19 cellular contexts compared by ENCODE assay signal in the genomic region with DNA sequence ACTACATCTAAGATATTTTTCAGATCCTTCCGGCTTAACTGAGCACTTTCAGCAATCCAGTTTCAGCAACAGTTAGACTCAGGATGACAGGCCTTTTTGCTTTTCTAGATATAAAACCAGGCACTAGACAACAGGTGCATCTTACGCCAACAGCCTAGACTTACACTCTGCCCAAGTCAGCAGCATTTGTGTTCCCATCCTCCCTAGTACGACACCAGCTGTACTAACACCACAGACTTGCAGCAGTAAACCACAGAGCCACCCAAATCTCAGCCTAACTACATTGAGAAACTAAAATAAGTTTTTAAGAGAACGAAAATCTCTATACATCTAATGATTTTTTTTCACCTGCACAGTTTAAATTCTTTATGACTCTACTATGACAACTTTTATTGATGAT.
DNase-seq lines count a peak whose midpoint lies in the region; ATAC-seq and TF ChIP-seq lines count a peak whose summit lies in the region.
"Had no signal": no experiment of that assay in that cellular context is flagged by ENCODE, and none has a peak within 500 bp of the region (broad histone marks: within the 10 kb centered on the region; RNA-seq: fewer than 3 reads in every experiment).

No MANE protein-coding gene starts in this region.

- H3K27ac Mint-ChIP-seq in activated naive CD8-positive, alpha-beta T cell treated with anti-CD3 and anti-CD28 coated beads, Interleukin-2, amount 10 ng/mL, durations not matched to agents 7 days and 5 days: no peak overlapping the region
- H3K27ac Mint-ChIP-seq in activated naive CD8-positive, alpha-beta T cell treated with anti-CD3 and anti-CD28 coated beads for 36 hours: no peak overlapping the region
- peak overlapping the region; percentile 67 for H3K27ac Mint-ChIP-seq in T-helper 17 cell
- H3K27ac Mint-ChIP-seq: activated CD4-positive, alpha-beta T cell treated with anti-CD3 and anti-CD28 coated beads, Interleukin-2, amount 10 ng/mL, durations not matched to agents 7 days and 5 days; GM23338; T-cell had no signal

- H3K27me3 ChIP-seq in transverse colon (no peaks in the 10 kb centered on the region), breast epithelium (no peaks in the 10 kb centered on the region)
- H3K27me3 ChIP-seq: BLaER1 treated with 17β-estradiol and CSF1 and Interleukin-3, amounts not matched to agents 10 nM and 100 nM; gastrocnemius medialis had no signal

- WGBS in transverse colon (ENCODE audit: low coverage in 1 of 2), 2 donors: 72 to 80% methylated on average over 3 to 4 of the region's 4 CpGs

- H3K4me1 ChIP-seq in transverse colon (no peaks in the 10 kb centered on the region), breast epithelium (no peaks in the 10 kb centered on the region)
- H3K4me1 ChIP-seq: BLaER1 treated with 17β-estradiol and CSF1 and Interleukin-3, amounts not matched to agents 10 nM and 100 nM; gastrocnemius medialis had no signal

- in situ Hi-C loops in transverse colon (cut with MboI; ENCODE audit: low pct_ligation_motif_present in 1 of 4, low pct_unique_long_range_greater_than_20kb in 1 of 4, low sequenced_read_pairs in 3 of 4): no loop called here

- no peaks in the 10 kb centered on the region for H3K36me3 ChIP-seq in transverse colon
- peaks cover 4% of the 10 kb centered on the region for H3K36me3 ChIP-seq in breast epithelium
- H3K36me3 ChIP-seq: gastrocnemius medialis had no signal

- no peak overlapping the region for H3K27ac ChIP-seq in transverse colon
- no peak overlapping the region for H3K27ac ChIP-seq in breast epithelium
- H3K27ac ChIP-seq: BLaER1 treated with 17β-estradiol and CSF1 and Interleukin-3, amounts not matched to agents 10 nM and 100 nM; gastrocnemius medialis had no signal

- no peak for TF ChIP-seq POLR2A in transverse colon (IDR thresholded peaks at IDR 0.05)
- no peak for TF ChIP-seq POLR2A in breast epithelium (IDR thresholded peaks at IDR 0.05)

- POLR2A ChIA-PET in activated naive CD8-positive, alpha-beta T cell treated with anti-CD3 and anti-CD28 coated beads, Interleukin-2, amount 10 ng/mL, durations not matched to agents 7 days and 5 days (lab: Charles Lee): no interaction called here

- H3K4me3 ChIP-seq in transverse colon (no peak overlapping the region), breast epithelium (no peak overlapping the region)
- H3K4me3 ChIP-seq: BLaER1 treated with 17β-estradiol and CSF1 and Interleukin-3, amounts not matched to agents 10 nM and 100 nM; gastrocnemius medialis; GM23338 had no signal

- peaks cover 9% of the 10 kb centered on the region for H3K4me1 Mint-ChIP-seq in activated naive CD8-positive, alpha-beta T cell treated with anti-CD3 and anti-CD28 coated beads, Interleukin-2, amount 10 ng/mL, durations not matched to agents 7 days and 5 days
- H3K4me1 Mint-ChIP-seq in activated naive CD8-positive, alpha-beta T cell treated with anti-CD3 and anti-CD28 coated beads for 36 hours: peaks cover 3% of the 10 kb centered on the region
- peaks cover 2% of the 10 kb centered on the region for H3K4me1 Mint-ChIP-seq in T-helper 17 cell
- H3K4me1 Mint-ChIP-seq: T-cell had no signal

- TF ChIP-seq CTCF in transverse colon (IDR thresholded peaks at IDR 0.05) (no peak), breast epithelium (IDR thresholded peaks at IDR 0.05) (no peak)

- H3K27me3 Mint-ChIP-seq in activated naive CD8-positive, alpha-beta T cell treated with anti-CD3 and anti-CD28 coated beads, Interleukin-2, amount 10 ng/mL, durations not matched to agents 7 days and 5 days: no peaks in the 10 kb centered on the region
- H3K27me3 Mint-ChIP-seq in activated naive CD8-positive, alpha-beta T cell treated with anti-CD3 and anti-CD28 coated beads for 36 hours: no peaks in the 10 kb centered on the region
- no peaks in the 10 kb centered on the region for H3K27me3 Mint-ChIP-seq in T-helper 17 cell
- H3K27me3 Mint-ChIP-seq: activated CD4-positive, alpha-beta T cell treated with anti-CD3 and anti-CD28 coated beads, Interleukin-2, amount 10 ng/mL, durations not matched to agents 7 days and 5 days; central memory CD8-positive, alpha-beta T cell; T-cell had no signal

- H3K9me3 ChIP-seq in T-helper 17 cell (ENCODE audit: control insufficient read depth, low read length, poor library complexity, severe bottlenecking) (no peaks in the 10 kb centered on the region), transverse colon (no peaks in the 10 kb centered on the region), breast epithelium (no peaks in the 10 kb centered on the region)
- H3K9me3 ChIP-seq: gastrocnemius medialis had no signal

- peak; percentile 45 for ATAC-seq in activated naive CD8-positive, alpha-beta T cell treated with anti-CD3 and anti-CD28 coated beads, Interleukin-2, amount 10 ng/mL, durations not matched to agents 7 days and 5 days (ENCODE audit: low read depth)
- ATAC-seq in HG02981 (IDR thresholded peaks at IDR 0.05; ENCODE audit: unreplicated experiment): peak; percentile 50
- ATAC-seq in T-helper 17 cell: no peak
- no peak for ATAC-seq in HG03457 (IDR thresholded peaks at IDR 0.05; ENCODE audit: unreplicated experiment)
- ATAC-seq: gastrocnemius medialis, GM23338, T-cell had no signal

- DNase-seq in activated naive CD8-positive, alpha-beta T cell treated with anti-CD3 and anti-CD28 coated beads, Interleukin-2, amount 10 ng/mL, durations not matched to agents 7 days and 5 days: no peak
- DNase-seq in activated naive CD8-positive, alpha-beta T cell treated with anti-CD3 and anti-CD28 coated beads for 36 hours: no peak
- no peak for DNase-seq in T-helper 17 cell
- DNase-seq in transverse colon: peak; percentile 16
- no peak for DNase-seq in NCI-H82 (lab: John Stamatoyannopoulos, UW)
- DNase-seq in breast epithelium (ENCODE audit: low spot score in 2 of 2): no peak
- DNase-seq: activated CD4-positive, alpha-beta T cell treated with anti-CD3 and anti-CD28 coated beads, Interleukin-2, amount 10 ng/mL, durations not matched to agents 7 days and 5 days; anterior cingulate cortex; gastrocnemius medialis; mesenchymal stem cell; NCI-H2029 treated with DMSO at 0.1 percent for 48 hours; NCI-H524; SHP77 had no signal

- intact Hi-C loops in transverse colon (cut with DNase I; ENCODE audit: low total_unique reads): no loop called here
- intact Hi-C loops in breast epithelium (cut with DNase I; ENCODE audit: low total_unique reads): no loop called here

- peaks cover 11% of the 10 kb centered on the region for H3K36me3 Mint-ChIP-seq in activated naive CD8-positive, alpha-beta T cell treated with anti-CD3 and anti-CD28 coated beads, Interleukin-2, amount 10 ng/mL, durations not matched to agents 7 days and 5 days
- H3K36me3 Mint-ChIP-seq in activated naive CD8-positive, alpha-beta T cell treated with anti-CD3 and anti-CD28 coated beads for 36 hours: peaks cover 5% of the 10 kb centered on the region
- H3K36me3 Mint-ChIP-seq in T-helper 17 cell (ENCODE audit: low read depth): peaks cover 8% of the 10 kb centered on the region

- no peak for TF ChIP-seq EP300 in transverse colon (IDR thresholded peaks at IDR 0.05; ENCODE audit: low read depth)

- H3K9me3 Mint-ChIP-seq in activated naive CD8-positive, alpha-beta T cell treated with anti-CD3 and anti-CD28 coated beads, Interleukin-2, amount 10 ng/mL, durations not matched to agents 7 days and 5 days: no peaks in the 10 kb centered on the region
- H3K9me3 Mint-ChIP-seq in activated naive CD8-positive, alpha-beta T cell treated with anti-CD3 and anti-CD28 coated beads for 36 hours: no peaks in the 10 kb centered on the region
- H3K9me3 Mint-ChIP-seq: activated CD4-positive, alpha-beta T cell treated with anti-CD3 and anti-CD28 coated beads, Interleukin-2, amount 10 ng/mL, durations not matched to agents 7 days and 5 days; central memory CD8-positive, alpha-beta T cell had no signal

- H3K4me3 Mint-ChIP-seq in activated naive CD8-positive, alpha-beta T cell treated with anti-CD3 and anti-CD28 coated beads, Interleukin-2, amount 10 ng/mL, durations not matched to agents 7 days and 5 days: no peak overlapping the region
- no peak overlapping the region for H3K4me3 Mint-ChIP-seq in activated naive CD8-positive, alpha-beta T cell treated with anti-CD3 and anti-CD28 coated beads for 36 hours
- H3K4me3 Mint-ChIP-seq in T-helper 17 cell: no peak overlapping the region
- H3K4me3 Mint-ChIP-seq: activated CD4-positive, alpha-beta T cell treated with anti-CD3 and anti-CD28 coated beads, Interleukin-2, amount 10 ng/mL, durations not matched to agents 7 days and 5 days; central memory CD8-positive, alpha-beta T cell; GM23338; T-cell had no signal

Comparison
In these comparisons a context has a peak if more than half of its experiments do, and no peak if none do; other contexts are left out.
1. ATAC-seq: peak in activated naive CD8-positive, alpha-beta T cell treated with anti-CD3 and anti-CD28 coated beads, Interleukin-2, amount 10 ng/mL, durations not matched to agents 7 days and 5 days (single experiment) and HG02981 (single experiment); none in T-helper 17 cell (single experiment) and HG03457 (single experiment).